8 cellular contexts compared by ENCODE assay signal in genomic region chr1:29453502-29454240, GRCh38.
A peak's percentile ranks its signal among the peaks of the same experiment; 100 is the strongest.
DNase-seq lines count a peak whose midpoint lies in the region; ATAC-seq and TF ChIP-seq lines count a peak whose summit lies in the region.

No MANE protein-coding gene starts in this region.

- no peak for ATAC-seq in HG02642 (IDR thresholded peaks at IDR 0.05; ENCODE audit: poor library complexity, unreplicated experiment)

- no peak overlapping the region for H3K4me3 ChIP-seq in dorsolateral prefrontal cortex

- peaks cover 6% of the 10 kb centered on the region for H3K27me3 Mint-ChIP-seq in nephron progenitor cell (ENCODE audit: low read depth, poor library complexity)

- H3K27ac Mint-ChIP-seq in nephron progenitor cell = peak overlapping the region; percentile 64

- peak; percentile 12 for DNase-seq in stimulated activated CD4-positive, alpha-beta T cell treated with anti-CD3 and anti-CD28 coated beads, Interleukin-15, amount 100 ng/mL, for 24 hours
- no peak for DNase-seq in stimulated activated CD4-positive, alpha-beta T cell treated with anti-CD3 and anti-CD28 coated beads, Interleukin-1b, Interleukin-23, amount 100 ng/mL, for 48 hours
- DNase-seq in NCI-H524 treated with DMSO at 0.1 percent for 48 hours (lab: John Stamatoyannopoulos, UW) = peak; percentile 21
- peak; percentile 50 for DNase-seq in dermis blood vessel endothelial cell
- no peak for DNase-seq in nephron progenitor cell
- DNase-seq in dorsolateral prefrontal cortex = no peak
- DNase-seq in NCI-H345 treated with DMSO at 0.1 percent for 48 hours (lab: John Stamatoyannopoulos, UW; ENCODE audit: unreplicated experiment) = no peak

- peak; percentile 24 for TF ChIP-seq CTCF in nephron progenitor cell (IDR thresholded peaks at IDR 0.05)
- peak in 6 of 56 donors; percentile 9 to 21 (median 14) for TF ChIP-seq CTCF in dorsolateral prefrontal cortex (IDR thresholded peaks at IDR 0.05 in 54 of 56, conservative IDR thresholded peaks at IDR 0.05 in 2 of 56; ENCODE audit: low read depth in 1 of 56, partially characterized antibody in 56 of 56)

- H3K4me1 Mint-ChIP-seq in nephron progenitor cell = peaks cover 40% of the 10 kb centered on the region

- H3K36me3 Mint-ChIP-seq in nephron progenitor cell (ENCODE audit: low read depth) = no peaks in the 10 kb centered on the region

- H3K9me3 Mint-ChIP-seq in nephron progenitor cell = peaks cover 8% of the 10 kb centered on the region

- no peak overlapping the region for H3K27ac ChIP-seq in dorsolateral prefrontal cortex

- no peak overlapping the region for H3K4me3 Mint-ChIP-seq in nephron progenitor cell

- intact Hi-C loops in dorsolateral prefrontal cortex (cut with DNase I) = no loop called here

- peaks cover 0 to 11% (median 0%) of the 10 kb centered on the region in 45 donors for H3K27me3 ChIP-seq in dorsolateral prefrontal cortex

Comparison
In these comparisons a context has a peak if more than half of its experiments do, and no peak if none do; other contexts are left out.
1. DNase-seq: peak in stimulated activated CD4-positive, alpha-beta T cell treated with anti-CD3 and anti-CD28 coated beads, Interleukin-15, amount 100 ng/mL, for 24 hours (single experiment), NCI-H524 treated with DMSO at 0.1 percent for 48 hours (single experiment) and dermis blood vessel endothelial cell (single experiment); none in stimulated activated CD4-positive, alpha-beta T cell treated with anti-CD3 and anti-CD28 coated beads, Interleukin-1b, Interleukin-23, amount 100 ng/mL, for 48 hours (single experiment), nephron progenitor cell (single experiment), dorsolateral prefrontal cortex (0 of 10) and NCI-H345 treated with DMSO at 0.1 percent for 48 hours (single experiment).